In the genomic region with DNA sequence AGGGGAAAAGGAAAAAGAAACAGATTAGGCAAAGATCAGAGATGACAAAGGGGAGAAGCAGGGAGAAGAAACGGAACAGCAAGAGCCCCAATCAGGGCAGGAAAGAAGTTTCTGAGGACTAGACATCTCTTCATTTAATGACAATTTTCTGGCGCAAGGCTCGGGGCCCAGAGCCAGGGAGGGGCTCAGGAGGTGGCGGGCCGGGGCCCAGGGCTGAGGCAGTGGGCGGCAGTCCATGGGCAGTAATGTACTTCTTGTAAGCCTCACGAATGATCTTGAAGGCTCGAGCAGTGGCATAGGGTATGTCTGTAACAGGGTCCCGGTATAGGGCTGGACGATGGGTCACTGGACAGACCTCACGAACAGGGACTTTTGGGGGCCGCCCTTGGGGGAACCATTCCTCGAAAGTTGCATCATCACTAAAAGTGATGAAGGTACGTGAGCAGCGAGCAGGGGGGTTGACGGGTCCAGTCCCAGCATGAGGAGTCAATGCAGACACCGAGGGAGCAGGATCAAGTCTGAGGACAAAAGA, we compare ENCODE assay signal across 15 cellular contexts. TPM values are rescaled to one million over a fixed set of nuclear protein-coding genes. Genes with fewer than 3 reads are reported as not detected.
A peak's percentile ranks its signal among the peaks of the same experiment; 100 is the strongest.
DNase-seq lines count a peak whose midpoint lies in the region; ATAC-seq, FAIRE-seq and TF ChIP-seq lines count a peak whose summit lies in the region.
"Had no signal": no experiment of that assay in that cellular context is flagged by ENCODE, and none has a peak within 500 bp of the region (broad histone marks: within the 10 kb centered on the region; RNA-seq: fewer than 3 reads in every experiment).

No MANE protein-coding gene starts in this region.

- intact Hi-C loops in PC-3 (cut with micrococcal nuclease) (no loop called here), endothelial cell of umbilical vein (cut with micrococcal nuclease) (no loop called here), gastrocnemius medialis (cut with DNase I; ENCODE audit: low total_unique reads) (no loop called here)

- no peaks in the 10 kb centered on the region for H3K9me3 Mint-ChIP-seq in GM23338

- BruUV-seq in PC-3 (replicated peaks; lab: Mats Ljungman, UMichigan) = TSS peak; percentile 17
- TSS peak; percentile 37 for BruUV-seq in endothelial cell of umbilical vein (replicated peaks; lab: Mats Ljungman, UMichigan)

- peaks cover 66% of the 10 kb centered on the region for H3K36me3 Mint-ChIP-seq in GM23338 (ENCODE audit: low read depth)

- no peak for DNase-seq in GM23338 (ENCODE audit: low spot score)
- no peak for DNase-seq in PC-3
- no peak for DNase-seq in endothelial cell of umbilical vein (ENCODE audit: low read depth, low spot score)
- DNase-seq in gastrocnemius medialis = no peak
- no peak for DNase-seq in GM12891 (ENCODE audit: insufficient read length, low spot score)
- DNase-seq: MG63, NCI-H1105, Right ventricle myocardium superior had no signal

- in situ Hi-C loops in gastrocnemius medialis (cut with MboI; ENCODE audit: low sequenced_read_pairs in 4 of 4) = no loop called here

- dilution Hi-C loops in endothelial cell of umbilical vein (cut with MboI; ENCODE audit: extremely low pct_ligation_motif_present, low sequenced_read_pairs) = no loop called here

- POLR2A ChIA-PET in PC-3 (lab: Charles Lee; ENCODE audit: unreplicated experiment) (no interaction called here), endothelial cell of umbilical vein (lab: Charles Lee) (no interaction called here)

- peak overlapping the region; percentile 68; the same call in 1 of the 2 replicates for H3K27ac Mint-ChIP-seq in GM23338

- H3K4me3 ChIP-seq in GM23338 = no peak overlapping the region
- H3K4me3 ChIP-seq in PC-3 (ENCODE audit: low read length) = no peak overlapping the region
- H3K4me3 ChIP-seq in endothelial cell of umbilical vein (replicated peaks in 1 of 3; ENCODE audit: insufficient read depth in 1 of 3, low read depth in 1 of 3, low read length in 3 of 3) = no peak overlapping the region
- no peak overlapping the region for H3K4me3 ChIP-seq in gastrocnemius medialis
- H3K4me3 ChIP-seq: MG63 had no signal

- H3K9me1 ChIP-seq in endothelial cell of umbilical vein (replicated peaks; ENCODE audit: control insufficient read depth, extremely low read depth, insufficient read depth, low read length) = no peaks in the 10 kb centered on the region

- H3K4me1 Mint-ChIP-seq in GM23338 = no peaks in the 10 kb centered on the region

- H3K4me3 Mint-ChIP-seq in GM23338 = no peak overlapping the region

- H3K4me2 ChIP-seq in GM23338 = no peak overlapping the region
- H3K4me2 ChIP-seq in PC-3 (ENCODE audit: low read length) = no peak overlapping the region
- H3K4me2 ChIP-seq in endothelial cell of umbilical vein (ENCODE audit: insufficient read depth, low read length) = no peak overlapping the region
- H3K4me2 ChIP-seq: KMS-11, SK-N-SH had no signal

- TF ChIP-seq CTCF in GM23338 (conservative IDR thresholded peaks at IDR 0.05; ENCODE audit: low read depth in 2 of 2) (no peak), PC-3 (conservative IDR thresholded peaks at IDR 0.05; ENCODE audit: low read depth, low read length) (no peak), endothelial cell of umbilical vein (IDR thresholded peaks at IDR 0.05; ENCODE audit: extremely low read depth in 1 of 2, insufficient read depth in 1 of 2, low read depth in 1 of 2, low read length in 2 of 2) (no peak), gastrocnemius medialis (IDR thresholded peaks at IDR 0.05 in 4 of 5, conservative IDR thresholded peaks at IDR 0.05 in 1 of 5) (no peak)

- H2AFZ ChIP-seq in GM23338 (no peak overlapping the region), PC-3 (ENCODE audit: low read length) (no peak overlapping the region), endothelial cell of umbilical vein (ENCODE audit: low read depth, low read length) (no peak overlapping the region)

- no peak for TF ChIP-seq POLR2A in endothelial cell of umbilical vein (IDR thresholded peaks at IDR 0.05; ENCODE audit: low read depth, low read length)
- no peak for TF ChIP-seq POLR2A in gastrocnemius medialis (IDR thresholded peaks at IDR 0.05)
- TF ChIP-seq POLR2A in GM12891 (IDR thresholded peaks at IDR 0.05; ENCODE audit: low read depth, low read length) = no peak

- H3K36me3 ChIP-seq in GM23338 (ENCODE audit: insufficient read depth) = peaks cover 10% of the 10 kb centered on the region
- H3K36me3 ChIP-seq in PC-3 (ENCODE audit: low read depth, low read length) = peaks cover 31% of the 10 kb centered on the region
- H3K36me3 ChIP-seq in endothelial cell of umbilical vein (ENCODE audit: control insufficient read depth in 2 of 2, extremely low read depth in 1 of 2, insufficient read depth in 2 of 2, low read length in 2 of 2) = peaks cover 17 to 27% of the 10 kb centered on the region in 2 experiments
- H3K36me3 ChIP-seq in gastrocnemius medialis = peaks cover 0 to 56% of the 10 kb centered on the region in 2 donors

- H3F3A ChIP-seq in GM23338 (replicated peaks; ENCODE audit: low read depth) = 0 out of 2 replicates have a peak, but pooled peaks cover 4% of the 10 kb centered on the region
- no peaks in the 10 kb centered on the region for H3F3A ChIP-seq in PC-3 (ENCODE audit: low read length, unreplicated experiment)

- H3K4me1 ChIP-seq in GM23338 (ENCODE audit: insufficient read depth) (no peaks in the 10 kb centered on the region), PC-3 (ENCODE audit: insufficient read depth, low read length) (no peaks in the 10 kb centered on the region), endothelial cell of umbilical vein (ENCODE audit: control insufficient read depth, extremely low read depth, insufficient read depth, low read length) (no peaks in the 10 kb centered on the region), gastrocnemius medialis (peaks cover 21 to 34% of the 10 kb centered on the region in 2 donors)

- H3K27me3 ChIP-seq in GM23338 (ENCODE audit: insufficient read depth) = no peaks in the 10 kb centered on the region
- H3K27me3 ChIP-seq in PC-3 (ENCODE audit: low read length) = no peaks in the 10 kb centered on the region
- H3K27me3 ChIP-seq in endothelial cell of umbilical vein (ENCODE audit: control insufficient read depth in 2 of 2, insufficient read depth in 2 of 2, low read length in 2 of 2) = no peaks in the 10 kb centered on the region
- no peaks in the 10 kb centered on the region for H3K27me3 ChIP-seq in gastrocnemius medialis
- H3K27me3 ChIP-seq: MG63 had no signal

- H4K20me1 ChIP-seq in GM23338 (replicated peaks; ENCODE audit: insufficient read depth) (no peaks in the 10 kb centered on the region; the same call in 1 of the 2 replicates), PC-3 (ENCODE audit: low read length) (no peaks in the 10 kb centered on the region), endothelial cell of umbilical vein (replicated peaks; ENCODE audit: control insufficient read depth, extremely low read depth, insufficient read depth, low read length) (no peaks in the 10 kb centered on the region)

- no peak for ATAC-seq in GM23338
- ATAC-seq in PC-3 = no peak
- ATAC-seq in gastrocnemius medialis = no peak
- ATAC-seq in HG03432 (IDR thresholded peaks at IDR 0.05; ENCODE audit: unreplicated experiment) = no peak
- ATAC-seq in HG02678 (IDR thresholded peaks at IDR 0.05; ENCODE audit: unreplicated experiment) = no peak

- FAIRE-seq in endothelial cell of umbilical vein (lab: Jason Lieb, UNC) = no peak
- FAIRE-seq in GM12891 (lab: Jason Lieb, UNC) = no peak

- H3K79me2 ChIP-seq in GM23338 (replicated peaks; ENCODE audit: insufficient read depth) (no peaks in the 10 kb centered on the region), PC-3 (ENCODE audit: low read length) (no peaks in the 10 kb centered on the region), endothelial cell of umbilical vein (ENCODE audit: control insufficient read depth, insufficient read depth, low read length) (no peaks in the 10 kb centered on the region)

- H3K9me3 ChIP-seq in PC-3 (ENCODE audit: low read length) (no peaks in the 10 kb centered on the region), endothelial cell of umbilical vein (replicated peaks; ENCODE audit: control insufficient read depth, insufficient read depth, low read length) (no peaks in the 10 kb centered on the region), gastrocnemius medialis (no peaks in the 10 kb centered on the region)
- H3K9me3 ChIP-seq: MG63, SK-N-SH had no signal

- CTCF ChIA-PET in PC-3 (lab: Charles Lee) = interaction anchor here (1.3 kb wide), 1 partner anchor 77 kb away, joined by 4 read pairs; no protein-coding TSS in a partner anchor
- CTCF ChIA-PET in endothelial cell of umbilical vein (lab: Charles Lee) = interaction anchor here (0.8 to 3.5 kb wide), 9 partner anchors 9 to 170 kb away, joined by 3 to 36 read pairs (median 3); partner anchors contain the start of genes MINDY1, TNFAIP8L2 and VPS72

- H3K27ac ChIP-seq in GM23338 (ENCODE audit: low read depth) = no peak overlapping the region
- H3K27ac ChIP-seq in PC-3 (ENCODE audit: low read length) = no peak overlapping the region
- no peak overlapping the region for H3K27ac ChIP-seq in endothelial cell of umbilical vein (ENCODE audit: insufficient read depth, low read depth, low read length)
- peak overlapping the region; percentile 91 to 99 (median 92) for H3K27ac ChIP-seq in gastrocnemius medialis
- H3K27ac ChIP-seq: HL-60, KMS-11 had no signal

- no peak overlapping the region for H3K9ac ChIP-seq in PC-3 (ENCODE audit: low read length)
- H3K9ac ChIP-seq in endothelial cell of umbilical vein (replicated peaks; ENCODE audit: extremely low read depth, insufficient read depth, low read length) = no peak overlapping the region
- H3K9ac ChIP-seq: KMS-11, SK-N-SH had no signal

- H3K9me2 ChIP-seq in GM23338 (ENCODE audit: insufficient read depth) = no peaks in the 10 kb centered on the region
- no peaks in the 10 kb centered on the region for H3K9me2 ChIP-seq in PC-3 (replicated peaks; ENCODE audit: low read length)
- H3K9me2 ChIP-seq: SK-N-SH had no signal

- H3K27me3 Mint-ChIP-seq in GM23338 (ENCODE audit: insufficient read depth, low read depth, poor library complexity) = peaks cover 5% of the 10 kb centered on the region

RNA-seq across cellular contexts. Expression of gene TMOD4, which starts 0.8 kb away (rescaled TPM):
- total RNA-seq in GM23338 (2014; rRNA removed; shearing (Covaris generic)) = 1.3 TPM in 1 of 2 replicates, not detected in the other
- polyA plus RNA-seq in GM23338 (2016; fragmentation: Nextera tagmentation; extraction: Ambion mirVana) = not detected in 2 replicates
- 1.8 and 2.7 TPM in 2 replicates for total RNA-seq in PC-3 (2014; rRNA removed)
- total RNA-seq in endothelial cell of umbilical vein = 1.4 TPM in 2 replicates
- 0.22 TPM in 1 of 2 replicates, not detected in the other for polyA plus RNA-seq in endothelial cell of umbilical vein
- 0.09 and 0.31 TPM in 2 replicates for polyA plus RNA-seq in endothelial cell of umbilical vein (2011; cell fraction: cytosol; rRNA removed)
- polyA plus RNA-seq in endothelial cell of umbilical vein (2011; cell fraction: nucleus; rRNA removed) = 0.80 and 0.88 TPM in 2 replicates
- polyA plus RNA-seq in endothelial cell of umbilical vein (2012) = 0.50 TPM in 1 of 2 replicates, not detected in the other
- not detected in 2 replicates for polyA minus RNA-seq in endothelial cell of umbilical vein
- not detected for polyA minus RNA-seq in endothelial cell of umbilical vein (2011; cell fraction: cytosol; rRNA and poly(A)+ RNA removed)
- not detected in 2 replicates for polyA minus RNA-seq in endothelial cell of umbilical vein (2011; cell fraction: nucleus; rRNA and poly(A)+ RNA removed)
- 100 to 1,000 TPM in 3 of 4 donors, 10 to 100 TPM in 1; 58.3 to 315 (median 188) TPM for total RNA-seq in gastrocnemius medialis
- 0.98 TPM for polyA plus RNA-seq in GM12891 (2012; ENCODE audit: low read depth, missing spikeins)
- total RNA-seq: Right ventricle myocardium superior had no signal
- polyA plus RNA-seq: AG04450 had no signal

RNA-seq across cellular contexts. Expression of gene SCNM1, which starts 10.6 kb away (rescaled TPM):
- total RNA-seq in GM23338 (2014; rRNA removed; shearing (Covaris generic)) = 26.3 and 27.1 TPM in 2 replicates
- polyA plus RNA-seq in GM23338 (2016; fragmentation: Nextera tagmentation; extraction: Ambion mirVana) = 88.9 and 92.3 TPM in 2 replicates
- total RNA-seq in PC-3 (2014; rRNA removed) = 80.3 and 82.4 TPM in 2 replicates
- total RNA-seq in endothelial cell of umbilical vein = 43.1 and 49.0 TPM in 2 replicates
- 14.1 and 17.3 TPM in 2 replicates for polyA plus RNA-seq in endothelial cell of umbilical vein
- polyA plus RNA-seq in endothelial cell of umbilical vein (2011; cell fraction: cytosol; rRNA removed) = 31.1 and 32.7 TPM in 2 replicates
- 48.2 and 52.9 TPM in 2 replicates for polyA plus RNA-seq in endothelial cell of umbilical vein (2011; cell fraction: nucleus; rRNA removed)
- 44.8 and 53.1 TPM in 2 replicates for polyA plus RNA-seq in endothelial cell of umbilical vein (2012)
- polyA minus RNA-seq in endothelial cell of umbilical vein = 9.6 and 11.9 TPM in 2 replicates
- 20.6 TPM for polyA minus RNA-seq in endothelial cell of umbilical vein (2011; cell fraction: cytosol; rRNA and poly(A)+ RNA removed)
- 8.2 and 8.6 TPM in 2 replicates for polyA minus RNA-seq in endothelial cell of umbilical vein (2011; cell fraction: nucleus; rRNA and poly(A)+ RNA removed)
- total RNA-seq in gastrocnemius medialis = 10 to 100 TPM; 17.7 to 56.1 (median 35.6) TPM
- 57.4 TPM for polyA plus RNA-seq in GM12891 (2012; ENCODE audit: low read depth, missing spikeins)

RNA-seq across cellular contexts. Expression of gene LYSMD1, which starts 10.9 kb away (rescaled TPM):
- total RNA-seq in GM23338 (2014; rRNA removed; shearing (Covaris generic)) = 5.7 and 6.4 TPM in 2 replicates
- polyA plus RNA-seq in GM23338 (2016; fragmentation: Nextera tagmentation; extraction: Ambion mirVana) = 3.6 and 4.0 TPM in 2 replicates
- 6.3 and 7.5 TPM in 2 replicates for total RNA-seq in PC-3 (2014; rRNA removed)
- 6.4 and 8.2 TPM in 2 replicates for total RNA-seq in endothelial cell of umbilical vein
- 1.7 and 2.1 TPM in 2 replicates for polyA plus RNA-seq in endothelial cell of umbilical vein
- polyA plus RNA-seq in endothelial cell of umbilical vein (2011; cell fraction: cytosol; rRNA removed) = 2.2 and 2.7 TPM in 2 replicates
- polyA plus RNA-seq in endothelial cell of umbilical vein (2011; cell fraction: nucleus; rRNA removed) = 14.0 and 15.7 TPM in 2 replicates
- polyA plus RNA-seq in endothelial cell of umbilical vein (2012) = 2.5 and 2.8 TPM in 2 replicates
- 3.8 and 4.7 TPM in 2 replicates for polyA minus RNA-seq in endothelial cell of umbilical vein
- 3.9 TPM for polyA minus RNA-seq in endothelial cell of umbilical vein (2011; cell fraction: cytosol; rRNA and poly(A)+ RNA removed)
- polyA minus RNA-seq in endothelial cell of umbilical vein (2011; cell fraction: nucleus; rRNA and poly(A)+ RNA removed) = 6.2 and 6.9 TPM in 2 replicates
- 10 to 100 TPM; 11.4 to 14.6 (median 13.7) TPM for total RNA-seq in gastrocnemius medialis
- polyA plus RNA-seq in GM12891 (2012; ENCODE audit: low read depth, missing spikeins) = 2.1 TPM

RNA-seq across cellular contexts. Expression of gene VPS72, which starts 13.4 kb away (rescaled TPM):
- total RNA-seq in GM23338 (2014; rRNA removed; shearing (Covaris generic)) = 60.2 and 64.0 TPM in 2 replicates
- polyA plus RNA-seq in GM23338 (2016; fragmentation: Nextera tagmentation; extraction: Ambion mirVana) = 90.3 and 95.3 TPM in 2 replicates
- total RNA-seq in PC-3 (2014; rRNA removed) = 75.1 and 94.7 TPM in 2 replicates
- 83.1 and 85.2 TPM in 2 replicates for total RNA-seq in endothelial cell of umbilical vein
- 73.1 and 76.2 TPM in 2 replicates for polyA plus RNA-seq in endothelial cell of umbilical vein
- 77.7 and 86.8 TPM in 2 replicates for polyA plus RNA-seq in endothelial cell of umbilical vein (2011; cell fraction: cytosol; rRNA removed)
- 34.5 and 49.7 TPM in 2 replicates for polyA plus RNA-seq in endothelial cell of umbilical vein (2011; cell fraction: nucleus; rRNA removed)
- polyA plus RNA-seq in endothelial cell of umbilical vein (2012) = 53.1 and 53.4 TPM in 2 replicates
- polyA minus RNA-seq in endothelial cell of umbilical vein = 29.1 and 35.4 TPM in 2 replicates
- 33.5 TPM for polyA minus RNA-seq in endothelial cell of umbilical vein (2011; cell fraction: cytosol; rRNA and poly(A)+ RNA removed)
- 6.3 and 11.4 TPM in 2 replicates for polyA minus RNA-seq in endothelial cell of umbilical vein (2011; cell fraction: nucleus; rRNA and poly(A)+ RNA removed)
- 10 to 100 TPM; 62.2 to 95.8 (median 68.9) TPM for total RNA-seq in gastrocnemius medialis
- polyA plus RNA-seq in GM12891 (2012; ENCODE audit: low read depth, missing spikeins) = 27.4 TPM

RNA-seq across cellular contexts. Expression of gene TNFAIP8L2, which starts 20.1 kb away (rescaled TPM):
- total RNA-seq in GM23338 (2014; rRNA removed; shearing (Covaris generic)) = not detected in 2 replicates
- polyA plus RNA-seq in GM23338 (2016; fragmentation: Nextera tagmentation; extraction: Ambion mirVana) (0.40 and 0.49 TPM in 2 replicates), endothelial cell of umbilical vein (0.06 TPM in 1 of 2 replicates, not detected in the other)
- total RNA-seq in PC-3 (2014; rRNA removed) (not detected in 2 replicates), endothelial cell of umbilical vein (not detected in 2 replicates), gastrocnemius medialis (1 to 10 TPM in 3 of 4 donors, not detected in 1; 1.1 to 3.1 (median 1.4) TPM)
- polyA plus RNA-seq in endothelial cell of umbilical vein (2011; cell fraction: cytosol; rRNA removed) = 0.17 TPM in 1 of 2 replicates, not detected in the other
- not detected in 2 replicates for polyA plus RNA-seq in endothelial cell of umbilical vein (2011; cell fraction: nucleus; rRNA removed)
- polyA plus RNA-seq in endothelial cell of umbilical vein (2012) = 0.63 TPM in 1 of 2 replicates, not detected in the other
- polyA minus RNA-seq in endothelial cell of umbilical vein = 0.28 TPM in 1 of 2 replicates, not detected in the other
- polyA minus RNA-seq in endothelial cell of umbilical vein (2011; cell fraction: cytosol; rRNA and poly(A)+ RNA removed) = not detected
- not detected in 2 replicates for polyA minus RNA-seq in endothelial cell of umbilical vein (2011; cell fraction: nucleus; rRNA and poly(A)+ RNA removed)
- 12.5 TPM for polyA plus RNA-seq in GM12891 (2012; ENCODE audit: low read depth, missing spikeins)
- polyA plus RNA-seq: AG04450, BJ, SK-N-SH had no signal

Comparison
In these comparisons a context has a peak if more than half of its experiments do, and no peak if none do; other contexts are left out.
1. H3K27ac ChIP-seq: peak in gastrocnemius medialis (4 of 4); none in GM23338 (single experiment), PC-3 (single experiment) and endothelial cell of umbilical vein (single experiment).
2. RNA of gene TMOD4, which starts 0.8 kb away (total RNA-seq): 58.3 to 315 TPM in gastrocnemius medialis; 1.8 to 2.7 TPM in PC-3, 1.4 TPM in endothelial cell of umbilical vein and 1.3 TPM in GM23338; every median in the first group is over 10 times any median in the second.